In genomic region chr4:27357283-27357682, GRCh38 we compare ENCODE assay signal across 9 cellular contexts.
DNase-seq lines count a peak whose midpoint lies in the region; ATAC-seq and TF ChIP-seq lines count a peak whose summit lies in the region.
"Had no signal": no experiment of that assay in that cellular context is flagged by ENCODE, and none has a peak within 500 bp of the region (broad histone marks: within the 10 kb centered on the region; RNA-seq: fewer than 3 reads in every experiment).

No MANE protein-coding gene starts in this region.

- H3K9me3 ChIP-seq in adrenal gland (replicated peaks in 1 of 3) (no peaks in the 10 kb centered on the region), Caco-2 (no peaks in the 10 kb centered on the region), right atrium auricular region (peaks cover 0 to 6% of the 10 kb centered on the region in 2 donors)

- peaks cover 0 to 7% of the 10 kb centered on the region in 2 donors for H3K4me1 ChIP-seq in adrenal gland (replicated peaks in 1 of 2)
- H3K4me1 ChIP-seq in Caco-2: no peaks in the 10 kb centered on the region
- no peaks in the 10 kb centered on the region for H3K4me1 ChIP-seq in right atrium auricular region

- TF ChIP-seq POLR2A in adrenal gland (IDR thresholded peaks at IDR 0.05): no peak

- intact Hi-C loops in adrenal gland (cut with DNase I) (no loop called here), Caco-2 (cut with micrococcal nuclease; ENCODE audit: unreplicated experiment) (loop anchor here (1.0 to 10.0 kb wide), 2 partner anchors 198 to 277 kb away; no protein-coding TSS in a partner anchor)

- in situ Hi-C loops in ACHN (cut with HindIII; ENCODE audit: low pct_ligation_motif_present, low pct_unique_long_range_greater_than_20kb, low sequenced_read_pairs): no loop called here

- POLR2A ChIA-PET in Caco-2 (lab: Charles Lee): no interaction called here

- DNase-seq in ACHN (peak; percentile 8), iPS-NIHi7 (ENCODE audit: extremely low spot score) (peak; percentile 14), adrenal gland (no peak), T-helper 1 cell (no peak), Caco-2 (no peak), right atrium auricular region (ENCODE audit: low spot score) (no peak)
- DNase-seq: activated CD8-positive, alpha-beta memory T cell treated with anti-CD3 and anti-CD28 coated beads, Interleukin-2, amount 50 U/mL, for 4 hours had no signal

- peak in 1 of 6 experiments; percentile 16 for TF ChIP-seq CTCF in adrenal gland (IDR thresholded peaks at IDR 0.05)
- TF ChIP-seq CTCF in Caco-2 (IDR thresholded peaks at IDR 0.05; ENCODE audit: insufficient read depth in 1 of 2, low read depth in 1 of 2, low read length in 1 of 2, severe bottlenecking in 1 of 2, unreplicated experiment in 1 of 2): peak in 1 of 2 experiments; percentile 35
- peak in 1 of 2 donors; percentile 37 for TF ChIP-seq CTCF in right atrium auricular region (IDR thresholded peaks at IDR 0.05)

- H3K36me3 Mint-ChIP-seq in Caco-2 (ENCODE audit: insufficient read depth, unreplicated experiment): no peaks in the 10 kb centered on the region

- no peak overlapping the region for H3K4me3 ChIP-seq in adrenal gland
- H3K4me3 ChIP-seq in Caco-2 (ENCODE audit: low read depth, low read length): no peak overlapping the region
- H3K4me3 ChIP-seq in right atrium auricular region: no peak overlapping the region

- BruUV-seq in Caco-2 (replicated peaks; lab: Mats Ljungman, UMichigan): no TSS peak

- peak; percentile 45 for ATAC-seq in HG02938 (IDR thresholded peaks at IDR 0.05; ENCODE audit: unreplicated experiment)
- peak; percentile 49; the same call in 2 of the 3 replicates for ATAC-seq in SK-N-SH treated with all-trans-retinoic acid at 6 μM for 48 hours

- no peak overlapping the region for H3K27ac ChIP-seq in adrenal gland
- H3K27ac ChIP-seq in right atrium auricular region: no peak overlapping the region

- H3K4me3 Mint-ChIP-seq in Caco-2 (ENCODE audit: unreplicated experiment): no peak overlapping the region

- H3K9me3 Mint-ChIP-seq in Caco-2 (ENCODE audit: unreplicated experiment): no peaks in the 10 kb centered on the region

- H3K27me3 ChIP-seq in adrenal gland: no peaks in the 10 kb centered on the region
- H3K27me3 ChIP-seq in Caco-2 (replicated peaks; ENCODE audit: control insufficient read depth, insufficient read depth, low read length): no peaks in the 10 kb centered on the region
- no peaks in the 10 kb centered on the region for H3K27me3 ChIP-seq in right atrium auricular region

- WGBS in adrenal gland, 4 donors: 33 to 38% (median 37%) methylated on average over 6 of the region's 6 CpGs

- CTCF ChIA-PET in Caco-2 (lab: Charles Lee): interaction anchor here (0.6 kb wide), 1 partner anchor 803 kb away, joined by 4 read pairs; no protein-coding TSS in a partner anchor

- no peaks in the 10 kb centered on the region for H3K27me3 Mint-ChIP-seq in Caco-2 (ENCODE audit: insufficient read depth, unreplicated experiment)

- H3K27ac Mint-ChIP-seq in Caco-2 (ENCODE audit: unreplicated experiment): no peak overlapping the region

- peaks cover 11% of the 10 kb centered on the region for H3K4me1 Mint-ChIP-seq in Caco-2 (ENCODE audit: low read depth, unreplicated experiment)

- H3K36me3 ChIP-seq in adrenal gland (replicated peaks in 1 of 2) (no peaks in the 10 kb centered on the region), Caco-2 (ENCODE audit: control insufficient read depth, insufficient read depth, low read length) (no peaks in the 10 kb centered on the region), right atrium auricular region (no peaks in the 10 kb centered on the region)

TF ChIP-seq in SK-N-SH treated with all-trans-retinoic acid at 6 μM for 48 hours, 23 proteins besides CTCF, POLR2A, EP300 and RAD21 (continues in another document):
- TF ChIP-seq POU6F1 (CRISPR knock-in tag; IDR thresholded peaks at IDR 0.05; ENCODE audit: borderline replicate concordance, low read depth) (no peak), ZNF565 (CRISPR knock-in tag; conservative IDR thresholded peaks at IDR 0.05; ENCODE audit: low read depth) (no peak), ZC3H10 (CRISPR knock-in tag; IDR thresholded peaks at IDR 0.05) (no peak), ISL1 (CRISPR knock-in tag; IDR thresholded peaks at IDR 0.05) (no peak), SNAI2 (CRISPR knock-in tag; IDR thresholded peaks at IDR 0.05) (no peak), ZNF70 (CRISPR knock-in tag; IDR thresholded peaks at IDR 0.05) (no peak), CREB5 (CRISPR knock-in tag; IDR thresholded peaks at IDR 0.05; ENCODE audit: low read depth) (no peak), CSRNP3 (CRISPR knock-in tag; IDR thresholded peaks at IDR 0.05) (no peak), ESRRG (CRISPR knock-in tag; IDR thresholded peaks at IDR 0.05) (no peak), RARB (CRISPR knock-in tag; IDR thresholded peaks at IDR 0.05) (no peak), TSHZ2 (CRISPR knock-in tag; IDR thresholded peaks at IDR 0.05) (no peak), GLIS3 (CRISPR knock-in tag; IDR thresholded peaks at IDR 0.05) (no peak)

Comparison
In these comparisons a context has a peak if more than half of its experiments do, and no peak if none do; other contexts are left out.
1. DNase-seq: peak in ACHN (single experiment) and iPS-NIHi7 (single experiment); none in adrenal gland (0 of 7), T-helper 1 cell (0 of 5), Caco-2 (0 of 2) and right atrium auricular region (single experiment).